Comparison of ENCODE assay signal across 2 cellular contexts in the genomic region with DNA sequence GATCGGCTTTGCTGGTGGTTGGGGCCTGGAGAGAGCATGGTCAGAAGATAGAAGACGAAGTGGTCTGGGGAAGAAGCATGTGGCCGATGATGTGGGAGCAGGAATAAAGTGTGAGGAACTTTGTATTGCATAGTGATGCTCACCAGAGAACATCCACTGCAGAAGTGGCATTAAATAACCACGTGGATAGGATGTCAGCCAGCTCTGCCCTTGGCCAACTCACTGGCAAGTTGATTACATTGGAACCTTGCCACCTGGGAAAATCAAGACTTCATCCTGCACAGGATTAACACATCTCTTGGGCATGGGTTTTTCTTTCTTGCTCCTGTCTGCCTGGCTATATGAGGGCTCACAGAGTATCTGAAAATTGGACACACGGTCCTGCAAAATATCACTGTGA.
TF ChIP-seq lines count a peak whose summit lies in the region.

No MANE protein-coding gene starts in this region.

TF ChIP-seq in liver, 16 proteins besides CTCF, POLR2A, EP300 and RAD21 (continued from another document):
- TF ChIP-seq, protein P1, sequence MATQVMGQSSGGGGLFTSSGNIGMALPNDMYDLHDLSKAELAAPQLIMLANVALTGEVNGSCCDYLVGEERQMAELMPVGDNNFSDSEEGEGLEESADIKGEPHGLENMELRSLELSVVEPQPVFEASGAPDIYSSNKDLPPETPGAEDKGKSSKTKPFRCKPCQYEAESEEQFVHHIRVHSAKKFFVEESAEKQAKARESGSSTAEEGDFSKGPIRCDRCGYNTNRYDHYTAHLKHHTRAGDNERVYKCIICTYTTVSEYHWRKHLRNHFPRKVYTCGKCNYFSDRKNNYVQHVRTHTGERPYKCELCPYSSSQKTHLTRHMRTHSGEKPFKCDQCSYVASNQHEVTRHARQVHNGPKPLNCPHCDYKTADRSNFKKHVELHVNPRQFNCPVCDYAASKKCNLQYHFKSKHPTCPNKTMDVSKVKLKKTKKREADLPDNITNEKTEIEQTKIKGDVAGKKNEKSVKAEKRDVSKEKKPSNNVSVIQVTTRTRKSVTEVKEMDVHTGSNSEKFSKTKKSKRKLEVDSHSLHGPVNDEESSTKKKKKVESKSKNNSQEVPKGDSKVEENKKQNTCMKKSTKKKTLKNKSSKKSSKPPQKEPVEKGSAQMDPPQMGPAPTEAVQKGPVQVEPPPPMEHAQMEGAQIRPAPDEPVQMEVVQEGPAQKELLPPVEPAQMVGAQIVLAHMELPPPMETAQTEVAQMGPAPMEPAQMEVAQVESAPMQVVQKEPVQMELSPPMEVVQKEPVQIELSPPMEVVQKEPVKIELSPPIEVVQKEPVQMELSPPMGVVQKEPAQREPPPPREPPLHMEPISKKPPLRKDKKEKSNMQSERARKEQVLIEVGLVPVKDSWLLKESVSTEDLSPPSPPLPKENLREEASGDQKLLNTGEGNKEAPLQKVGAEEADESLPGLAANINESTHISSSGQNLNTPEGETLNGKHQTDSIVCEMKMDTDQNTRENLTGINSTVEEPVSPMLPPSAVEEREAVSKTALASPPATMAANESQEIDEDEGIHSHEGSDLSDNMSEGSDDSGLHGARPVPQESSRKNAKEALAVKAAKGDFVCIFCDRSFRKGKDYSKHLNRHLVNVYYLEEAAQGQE (IDR thresholded peaks at IDR 0.05): no peak
- TF ChIP-seq TAF1 (conservative IDR thresholded peaks at IDR 0.05) (no peak), NR2F2 (IDR thresholded peaks at IDR 0.05) (no peak), FOXA1 (IDR thresholded peaks at IDR 0.05) (peak; percentile 76), HNF4A (conservative IDR thresholded peaks at IDR 0.05) (peak; percentile 26 to 44), YY1 (IDR thresholded peaks at IDR 0.05) (no peak), JUND (IDR thresholded peaks at IDR 0.05) (no peak), SP1 (IDR thresholded peaks at IDR 0.05) (no peak), HNF4G (IDR thresholded peaks at IDR 0.05) (no peak)
- TF ChIP-seq, protein P2, sequence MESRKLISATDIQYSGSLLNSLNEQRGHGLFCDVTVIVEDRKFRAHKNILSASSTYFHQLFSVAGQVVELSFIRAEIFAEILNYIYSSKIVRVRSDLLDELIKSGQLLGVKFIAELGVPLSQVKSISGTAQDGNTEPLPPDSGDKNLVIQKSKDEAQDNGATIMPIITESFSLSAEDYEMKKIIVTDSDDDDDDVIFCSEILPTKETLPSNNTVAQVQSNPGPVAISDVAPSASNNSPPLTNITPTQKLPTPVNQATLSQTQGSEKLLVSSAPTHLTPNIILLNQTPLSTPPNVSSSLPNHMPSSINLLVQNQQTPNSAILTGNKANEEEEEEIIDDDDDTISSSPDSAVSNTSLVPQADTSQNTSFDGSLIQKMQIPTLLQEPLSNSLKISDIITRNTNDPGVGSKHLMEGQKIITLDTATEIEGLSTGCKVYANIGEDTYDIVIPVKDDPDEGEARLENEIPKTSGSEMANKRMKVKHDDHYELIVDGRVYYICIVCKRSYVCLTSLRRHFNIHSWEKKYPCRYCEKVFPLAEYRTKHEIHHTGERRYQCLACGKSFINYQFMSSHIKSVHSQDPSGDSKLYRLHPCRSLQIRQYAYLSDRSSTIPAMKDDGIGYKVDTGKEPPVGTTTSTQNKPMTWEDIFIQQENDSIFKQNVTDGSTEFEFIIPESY (IDR thresholded peaks at IDR 0.05): no peak

TF ChIP-seq in HepG2, 621 proteins besides CTCF, POLR2A, EP300 and RAD21 (continued from another document):
- TF ChIP-seq NONO (IDR thresholded peaks at IDR 0.05) (no peak), NONO (CRISPR knock-in tag; conservative IDR thresholded peaks at IDR 0.05) (no peak), CREB1 (IDR thresholded peaks at IDR 0.05) (no peak), CREB1 (CRISPR knock-in tag; IDR thresholded peaks at IDR 0.05) (no peak), ZNF501 (CRISPR knock-in tag; IDR thresholded peaks at IDR 0.05) (no peak), ZNF605 (CRISPR knock-in tag; IDR thresholded peaks at IDR 0.05) (no peak), KLF15 (CRISPR knock-in tag; IDR thresholded peaks at IDR 0.05; ENCODE audit: borderline replicate concordance) (no peak), CEBPB (IDR thresholded peaks at IDR 0.05; ENCODE audit: borderline replicate concordance, low read depth, low read length) (no peak)
- TF ChIP-seq, protein P3, sequence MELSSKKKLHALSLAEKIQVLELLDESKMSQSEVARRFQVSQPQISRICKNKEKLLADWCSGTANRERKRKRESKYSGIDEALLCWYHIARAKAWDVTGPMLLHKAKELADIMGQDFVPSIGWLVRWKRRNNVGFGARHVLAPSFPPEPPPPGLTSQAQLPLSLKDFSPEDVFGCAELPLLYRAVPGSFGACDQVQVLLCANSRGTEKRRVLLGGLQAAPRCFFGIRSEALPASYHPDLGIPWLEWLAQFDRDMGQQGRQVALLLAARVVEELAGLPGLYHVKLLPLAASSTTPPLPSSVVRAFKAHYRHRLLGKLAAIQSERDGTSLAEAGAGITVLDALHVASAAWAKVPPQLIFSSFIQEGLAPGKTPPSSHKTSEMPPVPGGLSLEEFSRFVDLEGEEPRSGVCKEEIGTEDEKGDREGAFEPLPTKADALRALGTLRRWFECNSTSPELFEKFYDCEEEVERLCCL (CRISPR knock-in tag; IDR thresholded peaks at IDR 0.05; ENCODE audit: borderline replicate concordance): no peak
- TF ChIP-seq, protein P4, sequence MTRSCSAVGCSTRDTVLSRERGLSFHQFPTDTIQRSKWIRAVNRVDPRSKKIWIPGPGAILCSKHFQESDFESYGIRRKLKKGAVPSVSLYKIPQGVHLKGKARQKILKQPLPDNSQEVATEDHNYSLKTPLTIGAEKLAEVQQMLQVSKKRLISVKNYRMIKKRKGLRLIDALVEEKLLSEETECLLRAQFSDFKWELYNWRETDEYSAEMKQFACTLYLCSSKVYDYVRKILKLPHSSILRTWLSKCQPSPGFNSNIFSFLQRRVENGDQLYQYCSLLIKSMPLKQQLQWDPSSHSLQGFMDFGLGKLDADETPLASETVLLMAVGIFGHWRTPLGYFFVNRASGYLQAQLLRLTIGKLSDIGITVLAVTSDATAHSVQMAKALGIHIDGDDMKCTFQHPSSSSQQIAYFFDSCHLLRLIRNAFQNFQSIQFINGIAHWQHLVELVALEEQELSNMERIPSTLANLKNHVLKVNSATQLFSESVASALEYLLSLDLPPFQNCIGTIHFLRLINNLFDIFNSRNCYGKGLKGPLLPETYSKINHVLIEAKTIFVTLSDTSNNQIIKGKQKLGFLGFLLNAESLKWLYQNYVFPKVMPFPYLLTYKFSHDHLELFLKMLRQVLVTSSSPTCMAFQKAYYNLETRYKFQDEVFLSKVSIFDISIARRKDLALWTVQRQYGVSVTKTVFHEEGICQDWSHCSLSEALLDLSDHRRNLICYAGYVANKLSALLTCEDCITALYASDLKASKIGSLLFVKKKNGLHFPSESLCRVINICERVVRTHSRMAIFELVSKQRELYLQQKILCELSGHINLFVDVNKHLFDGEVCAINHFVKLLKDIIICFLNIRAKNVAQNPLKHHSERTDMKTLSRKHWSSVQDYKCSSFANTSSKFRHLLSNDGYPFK (CRISPR knock-in tag; IDR thresholded peaks at IDR 0.05; ENCODE audit: borderline replicate concordance): no peak
